Comparison of ENCODE assay signal across 8 cellular contexts in genomic region chr1:11655263-11656079, GRCh38. TPM values are rescaled to one million over a fixed set of nuclear protein-coding genes. Genes with fewer than 3 reads are reported as not detected.
A peak's percentile ranks its signal among the peaks of the same experiment; 100 is the strongest.
DNase-seq lines count a peak whose midpoint lies in the region; ATAC-seq and TF ChIP-seq lines count a peak whose summit lies in the region.

No MANE protein-coding gene starts in this region.

- TSS peak; percentile 49 for BruUV-seq in Panc1 (replicated peaks; lab: Mats Ljungman, UMichigan)

- H3K9ac ChIP-seq in ES-I3 (ENCODE audit: low read depth, low read length) (peak overlapping the region; percentile 61), trophoblast cell (ENCODE audit: low read length) (no peak overlapping the region)

- H3K27me3 ChIP-seq in Panc1 (ENCODE audit: control insufficient read depth, insufficient read depth, low read length) (no peaks in the 10 kb centered on the region), trophoblast cell (ENCODE audit: insufficient read depth, low read length) (no peaks in the 10 kb centered on the region)

- peaks cover 2% of the 10 kb centered on the region for H3K79me2 ChIP-seq in trophoblast cell (ENCODE audit: control insufficient read depth, insufficient read depth, low read length, poor library complexity)

- in situ Hi-C loops in Panc1 (cut with HindIII; ENCODE audit: low pct_unique_long_range_greater_than_20kb, low sequenced_read_pairs) = no loop called here

- POLR2A ChIA-PET in Panc1 (lab: Charles Lee) = no interaction called here

- H3K18ac ChIP-seq in trophoblast cell (ENCODE audit: low read length) = no peak overlapping the region

- no CpG with 5 or more reads among the region's 25 CpGs for WGBS in trophoblast cell (ENCODE audit: extremely low coverage, insufficient coverage, insufficient read length)

- H4K8ac ChIP-seq in trophoblast cell (ENCODE audit: low read depth, low read length) = no peak overlapping the region

- DNase-seq in Panc1 (ENCODE audit: low read depth, low spot score) = no peak
- no peak for DNase-seq in epithelial cell of proximal tubule (ENCODE audit: low read depth)
- DNase-seq in trophoblast cell = no peak
- DNase-seq in medulla oblongata (ENCODE audit: extremely low spot score) = no peak
- DNase-seq in NCI-H1436 (lab: John Stamatoyannopoulos, UW) = no peak

- ATAC-seq in Panc1 (no peak), HG02852 (IDR thresholded peaks at IDR 0.05; ENCODE audit: unreplicated experiment) (no peak), HG03045 (IDR thresholded peaks at IDR 0.05; ENCODE audit: unreplicated experiment) (no peak)

- intact Hi-C loops in Panc1 (cut with micrococcal nuclease; ENCODE audit: unreplicated experiment) = no loop called here

- H3K23ac ChIP-seq in trophoblast cell (ENCODE audit: low read length) = no peak overlapping the region

- CTCF ChIA-PET in Panc1 (lab: Charles Lee) = interaction anchor here (0.7 to 0.8 kb wide), 2 partner anchors 8 to 18 kb away, joined by 7 to 9 read pairs; partner anchors contain the start of gene FBXO6

- H3K9me3 ChIP-seq in ES-I3 (ENCODE audit: control insufficient read depth, insufficient read depth, low read length) = no peaks in the 10 kb centered on the region
- H3K9me3 ChIP-seq in Panc1 (ENCODE audit: control insufficient read depth, insufficient read depth, low read depth, low read length) = no peaks in the 10 kb centered on the region
- H3K9me3 ChIP-seq in trophoblast cell (ENCODE audit: insufficient read depth, low read depth, low read length) = peaks cover 2% of the 10 kb centered on the region

- no peak overlapping the region for H3K14ac ChIP-seq in trophoblast cell (ENCODE audit: low read length)

- TF ChIP-seq CTCF in Panc1 (IDR thresholded peaks at IDR 0.05) (no peak), epithelial cell of proximal tubule (conservative IDR thresholded peaks at IDR 0.05; ENCODE audit: low read depth, low read length) (no peak)

- H3K4me3 ChIP-seq in Panc1 (ENCODE audit: low read depth in 2 of 2, low read length in 2 of 2) = peak overlapping the region; percentile 49 to 62
- peak overlapping the region; percentile 62 for H3K4me3 ChIP-seq in epithelial cell of proximal tubule (ENCODE audit: low read depth, low read length)
- peak overlapping the region; percentile 67 for H3K4me3 ChIP-seq in trophoblast cell (ENCODE audit: low read depth, low read length)

- H3K79me1 ChIP-seq in trophoblast cell (ENCODE audit: low read length) = peaks cover 12% of the 10 kb centered on the region

- H3K4me1 ChIP-seq in ES-I3 (ENCODE audit: insufficient read depth, low read length) = peaks cover 18% of the 10 kb centered on the region
- H3K4me1 ChIP-seq in Panc1 (ENCODE audit: control insufficient read depth, insufficient read depth, low read length) = peaks cover 17% of the 10 kb centered on the region
- peaks cover 6 to 13% of the 10 kb centered on the region in 2 experiments for H3K4me1 ChIP-seq in trophoblast cell (ENCODE audit: control insufficient read depth in 1 of 2, insufficient read depth in 2 of 2, low read length in 2 of 2)

- H3K27ac ChIP-seq in Panc1 (ENCODE audit: low read length) = peak overlapping the region; percentile 63
- no peak overlapping the region for H3K27ac ChIP-seq in trophoblast cell (ENCODE audit: low read depth, low read length)

- no peak overlapping the region for H2BK12ac ChIP-seq in trophoblast cell (ENCODE audit: low read length)

- peaks cover 11% of the 10 kb centered on the region for H3K36me3 ChIP-seq in ES-I3 (ENCODE audit: insufficient read depth, low read length)
- no peaks in the 10 kb centered on the region; the same call in 1 of the 2 replicates for H3K36me3 ChIP-seq in Panc1 (ENCODE audit: control insufficient read depth, insufficient read depth, low read length)
- peaks cover 2 to 3% of the 10 kb centered on the region in 2 experiments for H3K36me3 ChIP-seq in trophoblast cell (ENCODE audit: control insufficient read depth in 1 of 2, insufficient read depth in 2 of 2, low read length in 2 of 2)

- no peak overlapping the region for H4K91ac ChIP-seq in trophoblast cell (ENCODE audit: low read depth, low read length)

- H3K4ac ChIP-seq in trophoblast cell (ENCODE audit: low read depth, low read length) = no peak overlapping the region

- H2AFZ ChIP-seq in trophoblast cell (ENCODE audit: insufficient read depth, low read length, poor library complexity) = no peak overlapping the region

- peak overlapping the region; percentile 73 for H3K4me2 ChIP-seq in trophoblast cell (ENCODE audit: low read length)

- H2AK5ac ChIP-seq in trophoblast cell (ENCODE audit: low read length) = no peak overlapping the region

- no peak overlapping the region for H2BK5ac ChIP-seq in trophoblast cell (ENCODE audit: low read depth, low read length, poor library complexity)

- H4K12ac ChIP-seq in trophoblast cell (ENCODE audit: low read depth, low read length) = no peak overlapping the region

- H2BK120ac ChIP-seq in trophoblast cell (ENCODE audit: insufficient read depth, low read length, poor library complexity) = no peak overlapping the region

RNA-seq across cellular contexts. Expression of gene FBXO44, which starts 0.8 kb away (rescaled TPM):
- total RNA-seq in Panc1 (2021; ENCODE audit: unreplicated experiment) (70.8 TPM), epithelial cell of proximal tubule (8.0 and 13.7 TPM in 2 replicates)
- polyA plus RNA-seq in Panc1 (2012; ENCODE audit: insufficient read length) = 123 TPM
- 12.1 and 12.9 TPM in 2 replicates for polyA plus RNA-seq in trophoblast cell (2013)

RNA-seq across cellular contexts. Expression of gene FBXO2, which starts 1.2 kb away (rescaled TPM):
- total RNA-seq in Panc1 (2021; ENCODE audit: unreplicated experiment) (131 TPM), epithelial cell of proximal tubule (0.51 and 6.5 TPM in 2 replicates)
- polyA plus RNA-seq in Panc1 (2012; ENCODE audit: insufficient read length) = 299 TPM
- polyA plus RNA-seq in trophoblast cell (2013) = 35.7 and 37.3 TPM in 2 replicates

RNA-seq across cellular contexts. Expression of gene FBXO6, which starts 8.5 kb away (rescaled TPM):
- total RNA-seq in Panc1 (2021; ENCODE audit: unreplicated experiment) (37.5 TPM), epithelial cell of proximal tubule (6.3 and 6.9 TPM in 2 replicates)
- polyA plus RNA-seq in Panc1 (2012; ENCODE audit: insufficient read length) = 64.6 TPM
- 1.7 and 2.1 TPM in 2 replicates for polyA plus RNA-seq in trophoblast cell (2013)

RNA-seq across cellular contexts. Expression of gene MAD2L2, which starts 25.5 kb away (rescaled TPM):
- total RNA-seq in Panc1 (2021; ENCODE audit: unreplicated experiment) (84.8 TPM), epithelial cell of proximal tubule (89.4 and 127 TPM in 2 replicates)
- polyA plus RNA-seq in Panc1 (2012; ENCODE audit: insufficient read length) = 115 TPM
- 33.2 and 36.9 TPM in 2 replicates for polyA plus RNA-seq in trophoblast cell (2013)

RNA-seq across cellular contexts. Expression of gene DRAXIN, which starts 36.0 kb away (rescaled TPM):
- 0.13 TPM for total RNA-seq in Panc1 (2021; ENCODE audit: unreplicated experiment)
- polyA plus RNA-seq in Panc1 (2012; ENCODE audit: insufficient read length) = 0.11 TPM
- total RNA-seq in epithelial cell of proximal tubule = under 0.01 and 0.12 TPM in 2 replicates
- 0.85 and 0.89 TPM in 2 replicates for polyA plus RNA-seq in trophoblast cell (2013)

Comparison
In these comparisons a context has a peak if more than half of its experiments do, and no peak if none do; other contexts are left out.
1. RNA of gene FBXO2, which starts 1.2 kb away (total RNA-seq): 131 TPM in Panc1 (single experiment); 0.51 to 6.5 TPM in epithelial cell of proximal tubule; every median in the first group is over 10 times any median in the second.
2. Peak in every context shown above with its lines, with median percentiles within 50 percentile points of each other: H3K4me3 ChIP-seq.